8 cellular contexts compared by ENCODE assay signal in the genomic region with DNA sequence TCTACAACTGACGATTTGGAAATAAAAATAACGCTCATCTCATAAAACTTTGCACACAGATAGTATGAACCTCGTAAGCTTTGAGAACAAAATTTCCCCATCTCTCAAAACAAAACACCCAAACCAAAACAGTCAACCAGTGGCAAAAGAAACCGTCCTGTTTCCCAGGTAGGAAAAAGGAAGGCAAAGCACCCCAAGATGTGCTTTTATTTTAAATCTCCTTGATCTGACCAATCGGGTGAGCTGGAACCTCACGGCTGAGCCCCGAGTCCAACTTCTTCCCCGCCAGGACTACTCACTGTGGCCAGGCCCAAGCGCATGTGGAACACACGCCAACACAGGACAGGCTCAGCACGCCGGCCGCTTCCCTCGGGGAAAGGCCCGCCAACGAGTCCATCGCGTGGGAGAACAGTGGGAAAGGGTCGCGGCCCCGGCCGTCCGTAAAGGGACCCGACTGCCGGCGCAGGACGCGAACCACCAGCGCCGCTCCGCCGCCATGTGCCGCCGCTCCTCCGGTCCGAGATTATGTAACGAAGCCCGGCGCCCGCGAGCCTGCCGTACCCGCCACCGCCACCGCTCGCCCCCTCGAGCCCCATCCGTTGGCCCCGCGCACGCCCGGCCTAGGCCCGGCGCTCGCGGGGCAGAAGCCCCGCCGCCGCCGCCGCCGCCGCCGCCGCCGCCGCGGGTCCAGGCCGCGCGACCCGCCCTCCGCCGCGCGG.
DNase-seq lines count a peak whose midpoint lies in the region; ATAC-seq lines count a peak whose summit lies in the region.

No MANE protein-coding gene starts in this region.

- ATAC-seq in GM21515 (IDR thresholded peaks at IDR 0.05; ENCODE audit: unreplicated experiment), result peak; percentile 30

- DNase-seq in GM03348 (ENCODE audit: low spot score) (peak; percentile 75), HUDEP-2 (lab: John Stamatoyannopoulos, UW; ENCODE audit: unreplicated experiment in 76 of 76) (peak in 50 of 76 experiments; percentile 5 to 50 (median 24)), T1000 (lab: John Stamatoyannopoulos, UW) (peak; percentile 6), brain pericyte (ENCODE audit: low read depth, low spot score) (peak; percentile 11), iPS-NIHi11 (ENCODE audit: low spot score) (peak; percentile 55), KG1 (lab: John Stamatoyannopoulos, UW) (no peak)

- peak overlapping the region; percentile 75 to 99 (median 92) for H3K4me3 ChIP-seq in skin epidermis

- peak overlapping the region; percentile 83 to 98 (median 95) for H3K27ac ChIP-seq in skin epidermis
